1 cellular context compared by ENCODE assay signal in genomic region chr7:47417122-47417480, GRCh38.
TF ChIP-seq lines count a peak whose summit lies in the region.

No MANE protein-coding gene starts in this region.

TF ChIP-seq in H1, 55 proteins besides CTCF, POLR2A, EP300 and RAD21 (continued from another document):
- TF ChIP-seq SRF (IDR thresholded peaks at IDR 0.05; ENCODE audit: low read depth, low read length) (no peak), JUN (IDR thresholded peaks at IDR 0.05; ENCODE audit: low read depth, low read length) (no peak), SP1 (IDR thresholded peaks at IDR 0.05; ENCODE audit: low read depth, low read length) (no peak), GTF2F1 (IDR thresholded peaks at IDR 0.05; ENCODE audit: borderline replicate concordance, low read depth, low read length) (no peak)
TF ChIP-seq in H1: peak in this region for 0.
